ENCODE assay signal across 8 cellular contexts in genomic region chr3:186930639-186931486, GRCh38. TPM values are rescaled to one million over a fixed set of nuclear protein-coding genes. Genes with fewer than 3 reads are reported as not detected.
DNase-seq lines count a peak whose midpoint lies in the region; ATAC-seq and TF ChIP-seq lines count a peak whose summit lies in the region.

No MANE protein-coding gene starts in this region.

- POLR2A ChIA-PET in PC-9 (lab: Charles Lee; ENCODE audit: unreplicated experiment): no interaction called here

- H3K9me3 Mint-ChIP-seq in activated T-helper 17 cell treated with anti-CD3 and anti-CD28 coated beads, Interleukin-2, amount 50 U/mL, for 72 hours: no peaks in the 10 kb centered on the region

- H3F3A ChIP-seq in PC-9 (ENCODE audit: insufficient read depth, low read depth): peaks cover 19% of the 10 kb centered on the region; the same call in 1 of the 2 replicates

- ATAC-seq in GM19463 (IDR thresholded peaks at IDR 0.05; ENCODE audit: unreplicated experiment): peak; percentile 74
- ATAC-seq in HG03571 (IDR thresholded peaks at IDR 0.05; ENCODE audit: unreplicated experiment): peak; percentile 73
- ATAC-seq in activated T-helper 17 cell treated with anti-CD3 and anti-CD28 coated beads, Interleukin-2, amount 50 U/mL, for 72 hours (replicated peaks): peak; percentile 72

- BruUV-seq in PC-9 (replicated peaks; lab: Mats Ljungman, UMichigan): TSS peak; percentile 33

- H4K20me1 ChIP-seq in PC-9 (ENCODE audit: insufficient read depth): peaks cover 5% of the 10 kb centered on the region; the same call in 1 of the 2 replicates

- intact Hi-C loops in PC-9 (cut with micrococcal nuclease; ENCODE audit: unreplicated experiment): loop anchor here (1.0 to 10.0 kb wide), 7 partner anchors 60 to 316 kb away; partner anchors contain the start of genes AHSG and RPL39L
- intact Hi-C loops in thyroid gland (cut with DNase I): loop anchor here (10.0 kb wide), 1 partner anchor 94 kb away; no protein-coding TSS in a partner anchor

- H3K27me3 Mint-ChIP-seq in activated T-helper 17 cell treated with anti-CD3 and anti-CD28 coated beads, Interleukin-2, amount 50 U/mL, for 72 hours: no peaks in the 10 kb centered on the region

- H3K27me3 ChIP-seq in PC-9 (ENCODE audit: insufficient read depth, low read depth) (no peaks in the 10 kb centered on the region), neutrophil (no peaks in the 10 kb centered on the region), thyroid gland (no peaks in the 10 kb centered on the region)

- H3K36me3 Mint-ChIP-seq in activated T-helper 17 cell treated with anti-CD3 and anti-CD28 coated beads, Interleukin-2, amount 50 U/mL, for 72 hours (ENCODE audit: low read depth): peaks cover 41% of the 10 kb centered on the region

- TF ChIP-seq CTCF in PC-9 (conservative IDR thresholded peaks at IDR 0.05): peak; percentile 29; the same call in 1 of the 2 replicates
- no peak for TF ChIP-seq CTCF in foreskin fibroblast (IDR thresholded peaks at IDR 0.05; ENCODE audit: low read depth, low read length)
- no peak for TF ChIP-seq CTCF in neutrophil (IDR thresholded peaks at IDR 0.05)
- TF ChIP-seq CTCF in thyroid gland (IDR thresholded peaks at IDR 0.05): peak in 2 of 6 experiments; percentile 5 to 14

- peak overlapping the region; percentile 96 for H3K4me2 ChIP-seq in PC-9

- H3K9me3 ChIP-seq in PC-9 (ENCODE audit: insufficient read depth, low read depth) (no peaks in the 10 kb centered on the region), neutrophil (no peaks in the 10 kb centered on the region), thyroid gland (no peaks in the 10 kb centered on the region)

- no peaks in the 10 kb centered on the region for H3K79me2 ChIP-seq in PC-9 (ENCODE audit: low read depth)

- no peaks in the 10 kb centered on the region for H3K9me2 ChIP-seq in PC-9 (ENCODE audit: insufficient read depth)

- peaks cover 29% of the 10 kb centered on the region for H3K4me1 Mint-ChIP-seq in activated T-helper 17 cell treated with anti-CD3 and anti-CD28 coated beads, Interleukin-2, amount 50 U/mL, for 72 hours

- WGBS in thyroid gland, 2 donors: 1% methylated on average over 49 of the region's 73 CpGs

- no peaks in the 10 kb centered on the region for H3K36me3 ChIP-seq in PC-9 (ENCODE audit: low read depth)
- H3K36me3 ChIP-seq in neutrophil: no peaks in the 10 kb centered on the region
- H3K36me3 ChIP-seq in thyroid gland: no peaks in the 10 kb centered on the region

- H3K27ac ChIP-seq in PC-9: no peak overlapping the region
- H3K27ac ChIP-seq in neutrophil: peak overlapping the region; percentile 87
- H3K27ac ChIP-seq in thyroid gland: peak overlapping the region; percentile 82 to 93 (median 89)

- TF ChIP-seq POLR2A in thyroid gland (IDR thresholded peaks at IDR 0.05): peak in 1 of 2 donors; percentile 59

- peak; percentile 18 for DNase-seq in COR-L47 (lab: John Stamatoyannopoulos, UW)
- DNase-seq in PC-9: peak; percentile 65 to 71
- peak; percentile 48 to 78 for DNase-seq in foreskin fibroblast
- peak; percentile 75 to 79 for DNase-seq in thyroid gland

- H2AFZ ChIP-seq in PC-9: peak overlapping the region; percentile 94

- peaks cover 12% of the 10 kb centered on the region for H3K4me1 ChIP-seq in PC-9 (replicated peaks; ENCODE audit: insufficient read depth)
- peaks cover 30 to 38% of the 10 kb centered on the region in 2 experiments for H3K4me1 ChIP-seq in neutrophil (ENCODE audit: control insufficient read depth in 1 of 2, insufficient read depth in 1 of 2, low read depth in 1 of 2, low read length in 1 of 2)
- H3K4me1 ChIP-seq in thyroid gland: peaks cover 18 to 23% of the 10 kb centered on the region in 2 donors

- H3K4me3 Mint-ChIP-seq in activated T-helper 17 cell treated with anti-CD3 and anti-CD28 coated beads, Interleukin-2, amount 50 U/mL, for 72 hours: peak overlapping the region; percentile 96

- CTCF ChIA-PET in PC-9 (lab: Charles Lee): interaction anchor here (0.6 kb wide), 3 partner anchors 102 to 1484 kb away, joined by 3 to 4 read pairs (median 4); no protein-coding TSS in a partner anchor

- H3K27ac Mint-ChIP-seq in activated T-helper 17 cell treated with anti-CD3 and anti-CD28 coated beads, Interleukin-2, amount 50 U/mL, for 72 hours: peak overlapping the region; percentile 91

- H3K4me3 ChIP-seq in PC-9 (peak overlapping the region; percentile 97), foreskin fibroblast (ENCODE audit: low read depth in 1 of 2, low read length in 2 of 2) (peak overlapping the region; percentile 66 to 67), neutrophil (ENCODE audit: low read depth in 1 of 2, low read length in 1 of 2) (peak overlapping the region; percentile 59 to 91), thyroid gland (replicated peaks in 1 of 3) (peak overlapping the region; percentile 47 to 97 (median 94))

RNA-seq across cellular contexts. Expression of gene ST6GAL1, which starts 0.5 kb away (rescaled TPM):
- total RNA-seq in PC-9 (2021): 25.6 and 41.4 TPM in 2 replicates
- 10 to 100 TPM; 68.0 to 77.4 TPM for total RNA-seq in activated T-helper 17 cell treated with anti-CD3 and anti-CD28 coated beads, Interleukin-2, amount 50 U/mL, for 72 hours
- total RNA-seq in thyroid gland: 100 to 1,000 TPM in 2 of 4 donors, 10 to 100 TPM in 2; 74.8 to 189 (median 113) TPM

Comparison
In these comparisons a context has a peak if more than half of its experiments do, and no peak if none do; other contexts are left out.
1. DNase-seq: peak in every context shown above with its lines; median percentile 77 in thyroid gland; 68 in PC-9; 63 in foreskin fibroblast; 18 in COR-L47.